In the genomic region with DNA sequence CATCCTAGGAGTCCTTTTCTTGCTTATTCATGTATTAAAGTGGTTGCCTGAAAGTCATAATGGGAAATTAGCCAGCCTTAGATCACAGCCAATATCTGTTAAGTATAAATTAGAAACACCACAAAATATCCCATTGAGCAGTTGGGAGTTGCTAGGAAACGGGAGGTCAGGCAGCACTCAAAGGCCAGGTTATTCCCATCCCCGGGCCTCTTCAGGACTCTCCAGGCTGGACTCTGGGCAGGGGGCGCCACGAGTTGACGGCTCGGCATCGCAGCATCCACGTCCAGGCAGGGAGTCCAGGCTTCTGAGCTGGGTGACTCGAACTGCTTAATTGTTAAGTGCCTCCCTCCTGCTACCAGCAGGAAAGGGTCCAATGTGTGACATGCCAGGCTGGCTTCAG, we compare ENCODE assay signal across 23 cellular contexts.
DNase-seq lines count a peak whose midpoint lies in the region; ATAC-seq and TF ChIP-seq lines count a peak whose summit lies in the region.
"Had no signal": no experiment of that assay in that cellular context is flagged by ENCODE, and none has a peak within 500 bp of the region (broad histone marks: within the 10 kb centered on the region; RNA-seq: fewer than 3 reads in every experiment).

No MANE protein-coding gene starts in this region.

- H3K4me1 ChIP-seq in ectodermal cell (ENCODE audit: control insufficient read depth, insufficient read depth, low read length): peaks cover 48% of the 10 kb centered on the region
- peaks cover 26% of the 10 kb centered on the region for H3K4me1 ChIP-seq in mesodermal cell (ENCODE audit: control insufficient read depth, insufficient read depth, low read length, poor library complexity, severe bottlenecking)
- H3K4me1 ChIP-seq in sigmoid colon: no peaks in the 10 kb centered on the region
- H3K4me1 ChIP-seq: psoas muscle had no signal

- TF ChIP-seq EP300 in sigmoid colon (IDR thresholded peaks at IDR 0.05): no peak

- ATAC-seq in GM21825 (IDR thresholded peaks at IDR 0.05; ENCODE audit: unreplicated experiment): no peak
- ATAC-seq: activated CD8-positive, alpha-beta T cell treated with anti-CD3 and anti-CD28 coated beads for 36 hours; activated T-cell treated with anti-CD3 and anti-CD28 coated beads, Interleukin-2, amount 50 U/mL, for 72 hours; psoas muscle had no signal

- H3K36me3 ChIP-seq in ectodermal cell (ENCODE audit: control insufficient read depth, insufficient read depth, low read length) (no peaks in the 10 kb centered on the region), mesodermal cell (ENCODE audit: control insufficient read depth, insufficient read depth, low read length) (peaks cover 68% of the 10 kb centered on the region), sigmoid colon (no peaks in the 10 kb centered on the region)
- H3K36me3 ChIP-seq: BLaER1, thoracic aorta had no signal

- no peak for TF ChIP-seq CTCF in sigmoid colon (IDR thresholded peaks at IDR 0.05)

- TF ChIP-seq POLR2A in sigmoid colon (IDR thresholded peaks at IDR 0.05): no peak

- H3K27me3 ChIP-seq in ectodermal cell (ENCODE audit: control insufficient read depth, insufficient read depth, low read length, poor library complexity, severe bottlenecking) (no peaks in the 10 kb centered on the region), sigmoid colon (no peaks in the 10 kb centered on the region)
- H3K27me3 ChIP-seq: BLaER1, MG63 had no signal

- intact Hi-C loops in sigmoid colon (cut with DNase I): no loop called here

- H3K4me3 ChIP-seq in ectodermal cell (ENCODE audit: insufficient read depth, low read depth, low read length) (no peak overlapping the region), mesodermal cell (ENCODE audit: extremely low read depth, insufficient read depth, low read length, poor library complexity, severe bottlenecking) (no peak overlapping the region), sigmoid colon (no peak overlapping the region)
- H3K4me3 ChIP-seq: BLaER1, MG63, psoas muscle, thoracic aorta had no signal

- H3K27ac ChIP-seq in ectodermal cell (ENCODE audit: insufficient read depth, low read depth, low read length, poor library complexity, severe bottlenecking) (peak overlapping the region; percentile 52), mesodermal cell (ENCODE audit: low read depth, low read length, severe bottlenecking) (peak overlapping the region; percentile 36), sigmoid colon (no peak overlapping the region)
- H3K27ac ChIP-seq: BLaER1, psoas muscle, thoracic aorta, VCaP had no signal

- DNase-seq in NCI-H2227 (lab: John Stamatoyannopoulos, UW; ENCODE audit: unreplicated experiment) (peak; percentile 28), NCI-H2227 treated with DMSO at 0.1 percent for 48 hours (lab: John Stamatoyannopoulos, UW) (no peak), HCEC 1CT (no peak), sigmoid colon (no peak), KBM-7 (no peak)
- DNase-seq: activated CD8-positive, alpha-beta T cell treated with anti-CD3 and anti-CD28 coated beads for 36 hours; activated T-cell treated with anti-CD3 and anti-CD28 coated beads, Interleukin-2, amount 50 U/mL, for 72 hours; dermis blood vessel endothelial cell; erythroblast; GF-D8; immature natural killer cell; IMR-90; MG63; NCI-H187 treated with DMSO at 0.1 percent for 48 hours; NCI-H524 treated with DMSO at 0.1 percent for 48 hours; psoas muscle; SHP77 treated with DMSO at 0.1 percent for 48 hours had no signal

- 34 to 35% methylated on average over 9 of the region's 9 CpGs for WGBS in ectodermal cell, 2 experiments
- 63 to 66% methylated on average over 9 of the region's 9 CpGs for WGBS in mesodermal cell (ENCODE audit: insufficient coverage in 2 of 2), 2 experiments
- 89% methylated on average over 9 of the region's 9 CpGs for WGBS in sigmoid colon, 2 donors

- no peaks in the 10 kb centered on the region for H3K9me3 ChIP-seq in ectodermal cell (ENCODE audit: control insufficient read depth, low read length)
- no peaks in the 10 kb centered on the region for H3K9me3 ChIP-seq in mesodermal cell (ENCODE audit: control insufficient read depth, low read length)
- no peaks in the 10 kb centered on the region for H3K9me3 ChIP-seq in sigmoid colon
- H3K9me3 ChIP-seq: BLaER1, MG63, psoas muscle, thoracic aorta had no signal

- in situ Hi-C loops in KBM-7 (cut with MboI; ENCODE audit: low pct_unique_long_range_greater_than_20kb, low sequenced_read_pairs): no loop called here

Comparison
In these comparisons a context has a peak if more than half of its experiments do, and no peak if none do; other contexts are left out.
1. H3K27ac ChIP-seq: peak in ectodermal cell (single experiment) and mesodermal cell (single experiment); none in sigmoid colon (0 of 4).